ENCODE assay signal across 8 cellular contexts in the genomic region with DNA sequence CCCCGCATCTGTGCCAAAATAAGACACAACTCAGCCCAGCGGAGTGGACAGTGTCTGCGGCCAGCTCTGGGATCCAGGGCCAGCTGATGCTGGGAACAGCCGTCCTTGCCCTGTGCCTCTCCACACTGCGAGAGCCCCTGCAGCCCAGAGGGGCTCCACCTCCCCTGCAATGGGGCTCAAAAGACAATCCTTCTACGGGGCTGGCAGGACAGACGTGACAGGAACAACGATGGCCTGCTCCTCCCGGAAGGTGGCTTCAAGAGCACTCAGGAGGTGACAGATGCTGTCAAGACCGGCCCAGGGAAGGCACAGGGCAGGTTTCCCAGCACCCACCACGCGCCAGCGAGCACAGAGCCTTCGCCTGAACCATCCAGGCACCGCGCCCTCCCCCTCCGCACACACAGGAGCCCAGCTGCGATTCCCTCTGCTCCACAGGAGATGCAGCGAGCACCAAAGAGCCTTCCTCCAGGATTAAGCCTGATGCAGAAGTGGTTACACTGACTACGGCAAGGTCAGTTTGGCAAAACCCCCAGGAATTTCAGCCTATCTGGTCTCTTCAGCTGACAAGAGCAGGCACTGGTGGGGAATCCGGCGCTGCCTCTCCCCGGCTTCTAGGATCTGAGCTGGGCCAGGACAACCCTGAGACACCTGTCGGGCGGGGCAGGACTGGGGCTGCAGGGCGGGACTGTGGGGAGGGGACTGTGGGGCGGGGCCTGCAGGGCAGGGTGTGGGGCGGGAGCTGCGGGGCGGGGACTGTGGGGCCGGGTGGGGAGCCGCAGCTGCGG.
DNase-seq lines count a peak whose midpoint lies in the region; ATAC-seq, FAIRE-seq and TF ChIP-seq lines count a peak whose summit lies in the region.

No MANE protein-coding gene starts in this region.

- TF ChIP-seq CTCF in ascending aorta (IDR thresholded peaks at IDR 0.05): no peak
- TF ChIP-seq CTCF in kidney (IDR thresholded peaks at IDR 0.05; ENCODE audit: borderline replicate concordance, extremely low read depth, insufficient read depth): no peak
- no peak for TF ChIP-seq CTCF in suprapubic skin (IDR thresholded peaks at IDR 0.05)

- peaks cover 97 to 100% (median 99%) of the 10 kb centered on the region in 10 experiments for H3K4me1 ChIP-seq in BLaER1 treated with 17β-estradiol and CSF1 and Interleukin-3, amounts not matched to agents 10 nM and 100 nM
- H3K4me1 ChIP-seq in ascending aorta: peaks cover 26 to 61% of the 10 kb centered on the region in 2 donors
- H3K4me1 ChIP-seq in kidney (ENCODE audit: control insufficient read depth in 1 of 2, insufficient read depth in 1 of 2, low read depth in 1 of 2, low read length in 2 of 2): peaks cover 26 to 62% of the 10 kb centered on the region in 2 donors
- peaks cover 93% of the 10 kb centered on the region for H3K4me1 ChIP-seq in suprapubic skin

- WGBS in suprapubic skin: 56% methylated on average over 16 of the region's 33 CpGs

- H4K20me1 ChIP-seq in BLaER1 treated with 17β-estradiol and CSF1 and Interleukin-3, amounts not matched to agents 10 nM and 100 nM: peaks cover 99 to 100% (median 100%) of the 10 kb centered on the region in 11 experiments

- DNase-seq in M059J (ENCODE audit: low read depth) (peak; percentile 70), ascending aorta (ENCODE audit: low spot score in 2 of 2) (no peak), kidney (peak; percentile 85), suprapubic skin (ENCODE audit: low spot score in 2 of 2) (no peak), NCI-H446 treated with DMSO at 0.1 percent for 48 hours (lab: John Stamatoyannopoulos, UW) (no peak)
- no peak for DNase-seq in activated CD4-positive, CD25-positive, alpha-beta regulatory T cell (lab: John Stamatoyannopoulos, UW)

- H3K36me3 ChIP-seq in BLaER1 treated with 17β-estradiol and CSF1 and Interleukin-3, amounts not matched to agents 10 nM and 100 nM: peaks cover 5 to 56% (median 45%) of the 10 kb centered on the region in 11 experiments; a peak in 17 of 22 replicates
- H3K36me3 ChIP-seq in ascending aorta (peaks cover 3% of the 10 kb centered on the region in 2 donors), kidney (ENCODE audit: control insufficient read depth in 1 of 2, insufficient read depth in 2 of 2, low read length in 2 of 2) (no peaks in the 10 kb centered on the region), suprapubic skin (no peaks in the 10 kb centered on the region)

- TF ChIP-seq POLR2A in suprapubic skin (IDR thresholded peaks at IDR 0.05): no peak

- no peaks in the 10 kb centered on the region for H3K9me3 ChIP-seq in BLaER1 treated with 17β-estradiol and CSF1 and Interleukin-3, amounts not matched to agents 10 nM and 100 nM (replicated peaks in 1 of 11)
- H3K9me3 ChIP-seq in ascending aorta (no peaks in the 10 kb centered on the region), kidney (ENCODE audit: control insufficient read depth in 1 of 2, low read length in 2 of 2) (no peaks in the 10 kb centered on the region), suprapubic skin (no peaks in the 10 kb centered on the region)

- H3K9ac ChIP-seq in BLaER1 treated with 17β-estradiol and CSF1 and Interleukin-3, amounts not matched to agents 10 nM and 100 nM: peak overlapping the region; percentile 23 to 76 (median 66); a peak in 19 of 22 replicates
- peak overlapping the region in 1 of 2 donors; percentile 29 for H3K9ac ChIP-seq in kidney (ENCODE audit: low read length in 2 of 2)

- H3K4me2 ChIP-seq in BLaER1 treated with 17β-estradiol and CSF1 and Interleukin-3, amounts not matched to agents 10 nM and 100 nM: peak overlapping the region; percentile 77 to 98 (median 94)

- intact Hi-C loops in ascending aorta (cut with DNase I) (loop anchor here (1.0 to 5.0 kb wide), 2 partner anchors 20 to 121 kb away; no protein-coding TSS in a partner anchor), kidney (cut with DNase I) (no loop called here)

- H3K27ac ChIP-seq in BLaER1 treated with 17β-estradiol and CSF1 and Interleukin-3, amounts not matched to agents 10 nM and 100 nM: peak overlapping the region in 9 of 11 experiments; percentile 24 to 76 (median 67); a peak in 16 of 22 replicates
- H3K27ac ChIP-seq in ascending aorta: peak overlapping the region; percentile 81 to 85
- H3K27ac ChIP-seq in kidney (ENCODE audit: low read depth in 2 of 2, low read length in 2 of 2): peak overlapping the region in 1 of 2 donors; percentile 75
- peak overlapping the region; percentile 35 for H3K27ac ChIP-seq in suprapubic skin

- ATAC-seq in GM19397 (IDR thresholded peaks at IDR 0.05; ENCODE audit: unreplicated experiment): no peak

- H3K27me3 ChIP-seq in BLaER1 treated with 17β-estradiol and CSF1 and Interleukin-3, amounts not matched to agents 10 nM and 100 nM: no peaks in the 10 kb centered on the region
- H3K27me3 ChIP-seq in ascending aorta (no peaks in the 10 kb centered on the region), suprapubic skin (no peaks in the 10 kb centered on the region)

- FAIRE-seq in kidney (lab: Jason Lieb, UNC): no peak

- H3K4me3 ChIP-seq in BLaER1 treated with 17β-estradiol and CSF1 and Interleukin-3, amounts not matched to agents 10 nM and 100 nM: peak overlapping the region in 7 of 10 experiments; percentile 3 to 61 (median 43); a peak in 10 of 20 replicates
- H3K4me3 ChIP-seq in ascending aorta (peak overlapping the region; percentile 18 to 40), kidney (ENCODE audit: low read length in 2 of 2) (peak overlapping the region in 1 of 2 donors; percentile 13), suprapubic skin (peak overlapping the region; percentile 12)

- TF ChIP-seq EP300 in suprapubic skin (IDR thresholded peaks at IDR 0.05): no peak

Comparison
In these comparisons a context has a peak if more than half of its experiments do, and no peak if none do; other contexts are left out.
1. DNase-seq: peak in M059J (single experiment) and kidney (single experiment); none in ascending aorta (0 of 2), suprapubic skin (0 of 2), activated CD4-positive, CD25-positive, alpha-beta regulatory T cell (0 of 4) and NCI-H446 treated with DMSO at 0.1 percent for 48 hours (single experiment).